ENCODE assay signal across 9 cellular contexts in the genomic region with DNA sequence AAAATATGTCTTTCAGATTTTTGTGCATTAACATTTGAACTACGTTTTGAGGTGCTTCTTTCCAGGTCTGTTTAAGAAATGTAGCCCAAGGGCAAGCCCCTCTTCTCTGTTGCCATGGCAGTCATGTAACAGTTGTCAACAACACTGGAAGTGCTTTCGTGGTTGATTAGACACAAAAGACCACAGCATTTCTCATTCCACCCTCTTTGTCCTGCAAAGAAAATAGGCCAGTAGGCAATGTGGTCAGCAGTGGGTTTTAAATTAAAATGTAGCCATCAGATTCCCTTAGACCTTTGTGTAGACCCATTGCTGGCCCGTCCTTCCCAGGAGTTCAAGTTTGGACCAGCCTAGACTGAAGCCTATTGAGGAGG. TPM values are rescaled to one million over a fixed set of nuclear protein-coding genes. Genes with fewer than 3 reads are reported as not detected.
DNase-seq lines count a peak whose midpoint lies in the region; ATAC-seq and TF ChIP-seq lines count a peak whose summit lies in the region.
"Had no signal": no experiment of that assay in that cellular context is flagged by ENCODE, and none has a peak within 500 bp of the region (broad histone marks: within the 10 kb centered on the region; RNA-seq: fewer than 3 reads in every experiment).

No MANE protein-coding gene starts in this region.

- H3K79me1 ChIP-seq in neuronal stem cell (ENCODE audit: low read depth, low read length): no peaks in the 10 kb centered on the region

- no peaks in the 10 kb centered on the region for H3K27me3 Mint-ChIP-seq in T-helper 17 cell

- no peak overlapping the region for H4K91ac ChIP-seq in neuronal stem cell (ENCODE audit: low read depth, low read length, poor library complexity)

- H2BK15ac ChIP-seq in neuronal stem cell (ENCODE audit: low read length): no peak overlapping the region

- H3K4me3 Mint-ChIP-seq in T-helper 17 cell: no peak overlapping the region

- H3K9ac ChIP-seq in neuronal stem cell (ENCODE audit: low read depth, low read length, poor library complexity): no peak overlapping the region

- WGBS in neuronal stem cell (ENCODE audit: extremely low coverage in 2 of 2, insufficient read length in 2 of 2, insufficient replicate concordance in 1 of 2), 2 donors: no CpG with 5 or more reads among the region's 3 CpGs

- no peak overlapping the region for H2AK5ac ChIP-seq in neuronal stem cell (ENCODE audit: low read depth, low read length)

- H3K4me3 ChIP-seq in astrocyte of the spinal cord (ENCODE audit: low read depth, low read length) (no peak overlapping the region), neuronal stem cell (ENCODE audit: low read length in 2 of 2) (no peak overlapping the region)

- H4K8ac ChIP-seq in neuronal stem cell (ENCODE audit: low read depth, low read length): no peak overlapping the region

- H3K9me3 ChIP-seq in neuronal stem cell (replicated peaks in 1 of 2; ENCODE audit: control insufficient read depth in 2 of 2, insufficient read depth in 1 of 2, low read depth in 1 of 2, low read length in 2 of 2): no peaks in the 10 kb centered on the region
- H3K9me3 ChIP-seq in T-helper 17 cell (ENCODE audit: control insufficient read depth, low read length, poor library complexity, severe bottlenecking): no peaks in the 10 kb centered on the region

- peak overlapping the region; percentile 35 for H3K4me2 ChIP-seq in neuronal stem cell (ENCODE audit: insufficient read depth, low read length, poor library complexity, severe bottlenecking)

- no peaks in the 10 kb centered on the region for H3K27me3 ChIP-seq in neuronal stem cell (ENCODE audit: control insufficient read depth in 3 of 3, insufficient read depth in 3 of 3, low read depth in 1 of 3, low read length in 3 of 3)

- H3K18ac ChIP-seq in neuronal stem cell (ENCODE audit: low read length): no peak overlapping the region

- H3K4me1 Mint-ChIP-seq in T-helper 17 cell: peaks cover 6% of the 10 kb centered on the region

- H3K23ac ChIP-seq in neuronal stem cell (ENCODE audit: low read depth, low read length, poor library complexity): no peak overlapping the region

- no peak overlapping the region for H2BK120ac ChIP-seq in neuronal stem cell (ENCODE audit: low read depth, low read length)

- no peak overlapping the region for H3K27ac ChIP-seq in neuronal stem cell (replicated peaks; ENCODE audit: low read length)

- peak; percentile 81 for DNase-seq in astrocyte of the spinal cord (ENCODE audit: low read depth, low spot score)
- peak; percentile 79 for DNase-seq in neuronal stem cell (ENCODE audit: low spot score)
- no peak for DNase-seq in AG20443 (ENCODE audit: low spot score)
- no peak for DNase-seq in T-helper 17 cell
- no peak for DNase-seq in posterior cingulate gyrus
- DNase-seq: activated naive CD4-positive, alpha-beta T cell treated with anti-CD3 and anti-CD28 coated beads, Interleukin-2, amount 50 U/mL, for 16 hours; NCI-H2171 treated with DMSO at 0.1 percent for 48 hours had no signal

- H2AFZ ChIP-seq in neuronal stem cell (ENCODE audit: low read length): no peak overlapping the region

- H2BK5ac ChIP-seq in neuronal stem cell (ENCODE audit: low read length): no peak overlapping the region

- H3K36me3 ChIP-seq in neuronal stem cell (replicated peaks in 1 of 2; ENCODE audit: control insufficient read depth in 2 of 2, insufficient read depth in 2 of 2, low read length in 2 of 2): no peaks in the 10 kb centered on the region

- H3K4ac ChIP-seq in neuronal stem cell (ENCODE audit: low read length): no peak overlapping the region

- H3K4me1 ChIP-seq in neuronal stem cell (ENCODE audit: control insufficient read depth in 2 of 2, insufficient read depth in 1 of 2, low read depth in 1 of 2, low read length in 2 of 2): peaks cover 13 to 28% of the 10 kb centered on the region in 2 donors

- intact Hi-C loops in posterior cingulate gyrus (cut with DNase I): no loop called here

- H2BK12ac ChIP-seq in neuronal stem cell (ENCODE audit: low read length): no peak overlapping the region

- in situ Hi-C loops in astrocyte of the spinal cord (cut with HindIII; ENCODE audit: low sequenced_read_pairs): no loop called here

- no peak for TF ChIP-seq CTCF in astrocyte of the spinal cord (IDR thresholded peaks at IDR 0.05; ENCODE audit: low read depth, low read length)

- no peak overlapping the region for H3K27ac Mint-ChIP-seq in T-helper 17 cell

- H3K36me3 Mint-ChIP-seq in T-helper 17 cell (ENCODE audit: low read depth): peaks cover 5% of the 10 kb centered on the region

- H3K14ac ChIP-seq in neuronal stem cell (ENCODE audit: low read length): no peak overlapping the region

- peak; percentile 55 for ATAC-seq in GM18907 (IDR thresholded peaks at IDR 0.05; ENCODE audit: unreplicated experiment)
- ATAC-seq in HG03159 (IDR thresholded peaks at IDR 0.05; ENCODE audit: unreplicated experiment): peak; percentile 61
- ATAC-seq in T-helper 17 cell: no peak

RNA-seq across cellular contexts. Expression of a gene that starts 35.4 kb away (rescaled TPM):
- polyA plus RNA-seq in neuronal stem cell (2013, experiment 1 of 2): 6.9 TPM
- polyA plus RNA-seq in neuronal stem cell (2013, experiment 2 of 2): 6.6 TPM
- total RNA-seq in T-helper 17 cell: 1 to 10 TPM; 2.8 to 3.7 TPM

Comparison
In these comparisons a context has a peak if more than half of its experiments do, and no peak if none do; other contexts are left out.
1. DNase-seq: peak in astrocyte of the spinal cord (single experiment) and neuronal stem cell (single experiment); none in AG20443 (single experiment), T-helper 17 cell (0 of 3) and posterior cingulate gyrus (0 of 10).